Comparison of ENCODE assay signal across 24 cellular contexts in the genomic region with DNA sequence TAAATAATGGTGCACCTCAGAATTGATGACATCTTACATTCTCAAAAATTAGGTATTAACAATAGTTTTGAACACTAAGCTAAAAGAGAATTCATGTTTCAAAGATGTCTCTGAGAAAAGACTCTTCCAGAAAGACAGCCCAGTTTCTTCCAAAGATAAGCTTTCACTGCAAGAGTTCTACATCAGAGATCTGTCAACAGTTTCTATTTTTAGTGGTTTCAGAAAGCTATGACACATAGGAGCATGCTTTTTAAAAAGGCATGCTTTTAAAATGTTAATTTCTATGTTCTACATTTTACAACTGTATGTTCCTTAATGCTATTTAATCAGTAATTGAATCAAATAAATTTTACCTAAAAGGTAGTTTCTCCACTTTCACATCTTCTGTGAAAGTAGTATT.
DNase-seq lines count a peak whose midpoint lies in the region; ATAC-seq, FAIRE-seq and TF ChIP-seq lines count a peak whose summit lies in the region.
"Had no signal": no experiment of that assay in that cellular context is flagged by ENCODE, and none has a peak within 500 bp of the region (broad histone marks: within the 10 kb centered on the region; RNA-seq: fewer than 3 reads in every experiment).

No MANE protein-coding gene starts in this region.

- peak overlapping the region; percentile 84 for H3K27ac Mint-ChIP-seq in chondrocyte (ENCODE audit: unreplicated experiment)
- no peak overlapping the region for H3K27ac Mint-ChIP-seq in activated CD8-positive, alpha-beta memory T cell treated with anti-CD3 and anti-CD28 coated beads, Interleukin-2, amount 10 ng/mL, durations not matched to agents 7 days and 5 days
- H3K27ac Mint-ChIP-seq: activated naive CD8-positive, alpha-beta T cell treated with anti-CD3 and anti-CD28 coated beads, Interleukin-2, amount 10 ng/mL, durations not matched to agents 7 days and 5 days; activated T-helper 2 cell treated with anti-CD3 and anti-CD28 coated beads, Interferon-gamma antibody, Interleukin-2, Interleukin-4, amounts not matched to agents 10 μg/mL and 5 μg/mL and 100 μg/mL, durations not matched to agents 14 hours and 24 hours and 36 hours; CD4-positive, alpha-beta T cell; natural killer cell treated with Interleukin-12 subunit alpha and Interleukin-12 subunit beta and Interleukin-15 and Interleukin-18, amount 100 ng/mL, for 72 hours; stimulated activated naive CD8-positive, alpha-beta T cell treated with anti-CD3 and anti-CD28 coated beads, Interleukin-15, amount 100 ng/mL, for 72 hours had no signal

- intact Hi-C loops in heart right ventricle (cut with DNase I) (loop anchor here in 3 of 10 donors (5.0 to 10.0 kb wide), 3 partner anchors 89 to 252 kb away; a partner anchor contains a TSS), right cardiac atrium (cut with DNase I) (loop anchor here in 1 of 4 donors (5.0 kb wide), 1 partner anchor 109 kb away; no protein-coding TSS in a partner anchor), pancreas (cut with DNase I) (loop anchor here in 1 of 3 donors (10.0 kb wide), 1 partner anchor 102 kb away; no protein-coding TSS in a partner anchor)

- H3K36me3 Mint-ChIP-seq in chondrocyte (ENCODE audit: low read depth): peaks cover 26% of the 10 kb centered on the region
- no peaks in the 10 kb centered on the region for H3K36me3 Mint-ChIP-seq in activated CD8-positive, alpha-beta memory T cell treated with anti-CD3 and anti-CD28 coated beads, Interleukin-2, amount 10 ng/mL, durations not matched to agents 7 days and 5 days
- H3K36me3 Mint-ChIP-seq: activated naive CD8-positive, alpha-beta T cell treated with anti-CD3 and anti-CD28 coated beads, Interleukin-2, amount 10 ng/mL, durations not matched to agents 7 days and 5 days; natural killer cell treated with Interleukin-12 subunit alpha and Interleukin-12 subunit beta and Interleukin-15 and Interleukin-18, amount 100 ng/mL, for 72 hours had no signal

- H3K4me3 Mint-ChIP-seq in chondrocyte (ENCODE audit: unreplicated experiment): no peak overlapping the region
- H3K4me3 Mint-ChIP-seq in activated CD8-positive, alpha-beta memory T cell treated with anti-CD3 and anti-CD28 coated beads, Interleukin-2, amount 10 ng/mL, durations not matched to agents 7 days and 5 days: no peak overlapping the region
- H3K4me3 Mint-ChIP-seq: activated naive CD8-positive, alpha-beta T cell treated with anti-CD3 and anti-CD28 coated beads, Interleukin-2, amount 10 ng/mL, durations not matched to agents 7 days and 5 days; CD4-positive, alpha-beta T cell; H9; natural killer cell treated with Interleukin-12 subunit alpha and Interleukin-12 subunit beta and Interleukin-15 and Interleukin-18, amount 100 ng/mL, for 72 hours; stimulated activated naive CD8-positive, alpha-beta T cell treated with anti-CD3 and anti-CD28 coated beads, Interleukin-15, amount 100 ng/mL, for 72 hours had no signal

- H3K4me3 ChIP-seq in heart right ventricle: no peak overlapping the region
- no peak overlapping the region for H3K4me3 ChIP-seq in right cardiac atrium (ENCODE audit: low read length)
- H3K4me3 ChIP-seq in pancreas: no peak overlapping the region
- H3K4me3 ChIP-seq: breast epithelium, upper lobe of right lung had no signal

- peaks cover 6% of the 10 kb centered on the region for H3K9me3 Mint-ChIP-seq in chondrocyte (ENCODE audit: low read depth)
- H3K9me3 Mint-ChIP-seq in activated CD8-positive, alpha-beta memory T cell treated with anti-CD3 and anti-CD28 coated beads, Interleukin-2, amount 10 ng/mL, durations not matched to agents 7 days and 5 days (ENCODE audit: low read depth): no peaks in the 10 kb centered on the region
- H3K9me3 Mint-ChIP-seq: activated naive CD8-positive, alpha-beta T cell treated with anti-CD3 and anti-CD28 coated beads, Interleukin-2, amount 10 ng/mL, durations not matched to agents 7 days and 5 days; activated T-helper 2 cell treated with anti-CD3 and anti-CD28 coated beads, Interferon-gamma antibody, Interleukin-2, Interleukin-4, amounts not matched to agents 10 μg/mL and 5 μg/mL and 100 μg/mL, durations not matched to agents 14 hours and 24 hours and 36 hours; CD4-positive, alpha-beta T cell; H9; natural killer cell treated with Interleukin-12 subunit alpha and Interleukin-12 subunit beta and Interleukin-15 and Interleukin-18, amount 100 ng/mL, for 72 hours; stimulated activated naive CD8-positive, alpha-beta T cell treated with anti-CD3 and anti-CD28 coated beads, Interleukin-15, amount 100 ng/mL, for 72 hours had no signal

- CTCF ChIA-PET in activated CD8-positive, alpha-beta memory T cell treated with anti-CD3 and anti-CD28 coated beads, Interleukin-2, amount 10 ng/mL, durations not matched to agents 7 days and 5 days (lab: Charles Lee): no interaction called here

- FAIRE-seq in pancreas (lab: Jason Lieb, UNC): no peak

- no peak for DNase-seq in heart right ventricle
- no peak for DNase-seq in right cardiac atrium
- DNase-seq in chondrocyte (ENCODE audit: low spot score): no peak
- peak; percentile 14 for DNase-seq in hepatic stellate cell (ENCODE audit: low spot score)
- DNase-seq in pancreas: no peak
- DNase-seq in effector CD4-positive, alpha-beta T cell: no peak
- DNase-seq in activated CD8-positive, alpha-beta memory T cell treated with anti-CD3 and anti-CD28 coated beads, Interleukin-2, amount 10 ng/mL, durations not matched to agents 7 days and 5 days: no peak
- no peak for DNase-seq in SW480 (ENCODE audit: low spot score)
- DNase-seq: ACHN; activated CD4-positive, alpha-beta T cell treated with anti-CD3 and anti-CD28 coated beads for 4 hours; activated naive CD8-positive, alpha-beta T cell treated with anti-CD3 and anti-CD28 coated beads, Interleukin-2, amount 10 ng/mL, durations not matched to agents 7 days and 5 days; CD4-positive, alpha-beta T cell; H9; NCI-H2081; NCI-H446; stimulated activated CD4-positive, alpha-beta T cell treated with anti-CD3 and anti-CD28 coated beads, Interleukin-4, amount 100 ng/mL, for 1 hour; stimulated activated naive CD8-positive, alpha-beta T cell treated with anti-CD3 and anti-CD28 coated beads, Interleukin-15, amount 100 ng/mL, for 72 hours; SW 1271; upper lobe of right lung had no signal

- no peak for TF ChIP-seq CTCF in heart right ventricle (IDR thresholded peaks at IDR 0.05)
- no peak for TF ChIP-seq CTCF in chondrocyte (IDR thresholded peaks at IDR 0.05)
- TF ChIP-seq CTCF in pancreas (IDR thresholded peaks at IDR 0.05): no peak

- H3K27me3 ChIP-seq in heart right ventricle (no peaks in the 10 kb centered on the region), right cardiac atrium (ENCODE audit: control insufficient read depth, insufficient read depth) (no peaks in the 10 kb centered on the region), pancreas (no peaks in the 10 kb centered on the region)
- H3K27me3 ChIP-seq: breast epithelium, upper lobe of right lung had no signal

- H3K4me1 Mint-ChIP-seq in chondrocyte (ENCODE audit: low read depth): peaks cover 55% of the 10 kb centered on the region
- no peaks in the 10 kb centered on the region for H3K4me1 Mint-ChIP-seq in activated CD8-positive, alpha-beta memory T cell treated with anti-CD3 and anti-CD28 coated beads, Interleukin-2, amount 10 ng/mL, durations not matched to agents 7 days and 5 days
- H3K4me1 Mint-ChIP-seq: activated naive CD8-positive, alpha-beta T cell treated with anti-CD3 and anti-CD28 coated beads, Interleukin-2, amount 10 ng/mL, durations not matched to agents 7 days and 5 days; stimulated activated naive CD8-positive, alpha-beta T cell treated with anti-CD3 and anti-CD28 coated beads, Interleukin-15, amount 100 ng/mL, for 72 hours had no signal

- no peaks in the 10 kb centered on the region for H3K9me3 ChIP-seq in heart right ventricle
- no peaks in the 10 kb centered on the region for H3K9me3 ChIP-seq in right cardiac atrium (ENCODE audit: control insufficient read depth, low read length)
- H3K9me3 ChIP-seq in pancreas: no peaks in the 10 kb centered on the region
- H3K9me3 ChIP-seq: breast epithelium, upper lobe of right lung had no signal

- no peaks in the 10 kb centered on the region for H3K27me3 Mint-ChIP-seq in chondrocyte (ENCODE audit: low read depth)
- no peaks in the 10 kb centered on the region for H3K27me3 Mint-ChIP-seq in activated CD8-positive, alpha-beta memory T cell treated with anti-CD3 and anti-CD28 coated beads, Interleukin-2, amount 10 ng/mL, durations not matched to agents 7 days and 5 days
- H3K27me3 Mint-ChIP-seq: activated naive CD8-positive, alpha-beta T cell treated with anti-CD3 and anti-CD28 coated beads, Interleukin-2, amount 10 ng/mL, durations not matched to agents 7 days and 5 days; CD4-positive, alpha-beta T cell; natural killer cell treated with Interleukin-12 subunit alpha and Interleukin-12 subunit beta and Interleukin-15 and Interleukin-18, amount 100 ng/mL, for 72 hours; stimulated activated naive CD8-positive, alpha-beta T cell treated with anti-CD3 and anti-CD28 coated beads, Interleukin-15, amount 100 ng/mL, for 72 hours had no signal

- peaks cover 0 to 21% (median 13%) of the 10 kb centered on the region in 9 donors for H3K4me1 ChIP-seq in heart right ventricle
- H3K4me1 ChIP-seq in right cardiac atrium (ENCODE audit: control insufficient read depth, insufficient read depth, low read length): no peaks in the 10 kb centered on the region
- no peaks in the 10 kb centered on the region for H3K4me1 ChIP-seq in pancreas
- H3K4me1 ChIP-seq: breast epithelium, upper lobe of right lung had no signal

- H3K27ac ChIP-seq in heart right ventricle (peak overlapping the region in 4 of 10 donors; percentile 3 to 67 (median 39)), right cardiac atrium (ENCODE audit: low read length) (no peak overlapping the region), pancreas (no peak overlapping the region)
- H3K27ac ChIP-seq: breast epithelium, epithelial cell of prostate, RWPE1, upper lobe of right lung had no signal

- peak in 5 of 8 donors; percentile 29 to 81 (median 50) for ATAC-seq in heart right ventricle
- no peak for ATAC-seq in right cardiac atrium
- ATAC-seq in pancreas: no peak
- no peak for ATAC-seq in activated CD8-positive, alpha-beta memory T cell treated with anti-CD3 and anti-CD28 coated beads, Interleukin-2, amount 10 ng/mL, durations not matched to agents 7 days and 5 days
- ATAC-seq: natural killer cell treated with Interleukin-12 subunit alpha and Interleukin-12 subunit beta and Interleukin-15 and Interleukin-18, amount 100 ng/mL, for 72 hours; stimulated activated naive CD8-positive, alpha-beta T cell treated with anti-CD3 and anti-CD28 coated beads, Interleukin-15, amount 100 ng/mL, for 72 hours; upper lobe of right lung had no signal

- H3K36me3 ChIP-seq in heart right ventricle (peaks cover 0 to 67% (median 7%) of the 10 kb centered on the region in 9 donors), pancreas (no peaks in the 10 kb centered on the region)
- H3K36me3 ChIP-seq: breast epithelium, upper lobe of right lung had no signal

Comparison
In these comparisons a context has a peak if more than half of its experiments do, and no peak if none do; other contexts are left out.
1. ATAC-seq: peak in heart right ventricle (5 of 8); none in right cardiac atrium (0 of 2), pancreas (0 of 4) and activated CD8-positive, alpha-beta memory T cell treated with anti-CD3 and anti-CD28 coated beads, Interleukin-2, amount 10 ng/mL, durations not matched to agents 7 days and 5 days (single experiment).